In the genomic region with DNA sequence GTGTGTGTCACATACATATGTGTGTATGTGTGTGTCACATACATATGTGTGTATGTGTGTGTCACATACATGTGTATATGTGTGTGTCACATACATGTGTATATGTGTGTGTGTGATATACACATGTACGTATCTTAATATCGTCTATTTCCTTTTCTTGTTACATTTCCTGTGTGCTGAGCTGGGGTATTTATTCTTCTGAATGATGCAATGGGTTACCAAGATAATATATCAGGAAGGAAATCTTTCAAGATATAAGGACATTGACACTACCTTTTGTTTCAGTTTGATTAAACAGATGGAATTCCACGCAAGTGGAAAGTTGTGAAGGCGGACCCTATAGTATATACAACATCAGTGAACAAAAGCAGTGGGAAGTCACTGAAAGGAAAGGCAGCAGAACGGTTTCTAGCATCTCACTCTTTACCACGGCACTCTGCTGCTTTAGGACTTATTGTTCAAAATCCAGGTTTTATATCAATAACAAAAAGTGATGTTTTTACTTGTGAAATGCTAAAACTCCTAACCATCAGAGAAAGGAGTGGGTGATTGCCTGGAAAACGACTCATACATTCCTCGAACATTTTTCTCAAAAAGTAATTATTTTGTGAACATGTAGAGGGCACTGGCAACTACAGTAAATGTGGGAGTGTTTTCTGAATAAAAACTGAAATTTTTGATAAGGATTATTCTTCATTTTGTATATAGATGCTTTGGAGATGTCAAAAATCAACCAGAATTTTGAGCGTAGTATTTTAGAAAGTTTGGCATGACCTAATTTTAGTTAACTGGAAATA, we compare ENCODE assay signal across 1 cellular context.
TF ChIP-seq lines count a peak whose summit lies in the region.

No MANE protein-coding gene starts in this region.

TF ChIP-seq in HCT116, 20 proteins besides CTCF, POLR2A, EP300 and RAD21 (continued from another document):
- TF ChIP-seq, protein P1, sequence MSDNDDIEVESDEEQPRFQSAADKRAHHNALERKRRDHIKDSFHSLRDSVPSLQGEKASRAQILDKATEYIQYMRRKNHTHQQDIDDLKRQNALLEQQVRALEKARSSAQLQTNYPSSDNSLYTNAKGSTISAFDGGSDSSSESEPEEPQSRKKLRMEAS (IDR thresholded peaks at IDR 0.05), result no peak
- TF ChIP-seq SRF (IDR thresholded peaks at IDR 0.05; ENCODE audit: low read depth), result no peak
- no peak for TF ChIP-seq FOSL1 (IDR thresholded peaks at IDR 0.05; ENCODE audit: low read depth)
- TF ChIP-seq JUND (IDR thresholded peaks at IDR 0.05), result no peak
- TF ChIP-seq, protein P2, sequence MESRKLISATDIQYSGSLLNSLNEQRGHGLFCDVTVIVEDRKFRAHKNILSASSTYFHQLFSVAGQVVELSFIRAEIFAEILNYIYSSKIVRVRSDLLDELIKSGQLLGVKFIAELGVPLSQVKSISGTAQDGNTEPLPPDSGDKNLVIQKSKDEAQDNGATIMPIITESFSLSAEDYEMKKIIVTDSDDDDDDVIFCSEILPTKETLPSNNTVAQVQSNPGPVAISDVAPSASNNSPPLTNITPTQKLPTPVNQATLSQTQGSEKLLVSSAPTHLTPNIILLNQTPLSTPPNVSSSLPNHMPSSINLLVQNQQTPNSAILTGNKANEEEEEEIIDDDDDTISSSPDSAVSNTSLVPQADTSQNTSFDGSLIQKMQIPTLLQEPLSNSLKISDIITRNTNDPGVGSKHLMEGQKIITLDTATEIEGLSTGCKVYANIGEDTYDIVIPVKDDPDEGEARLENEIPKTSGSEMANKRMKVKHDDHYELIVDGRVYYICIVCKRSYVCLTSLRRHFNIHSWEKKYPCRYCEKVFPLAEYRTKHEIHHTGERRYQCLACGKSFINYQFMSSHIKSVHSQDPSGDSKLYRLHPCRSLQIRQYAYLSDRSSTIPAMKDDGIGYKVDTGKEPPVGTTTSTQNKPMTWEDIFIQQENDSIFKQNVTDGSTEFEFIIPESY (IDR thresholded peaks at IDR 0.05; ENCODE audit: extremely low read depth, insufficient replicate concordance, low read length), result no peak
